Comparison of ENCODE assay signal across 1 cellular context in genomic region chr17:42744283-42744805, GRCh38.
TF ChIP-seq lines count a peak whose summit lies in the region.

No MANE protein-coding gene starts in this region.

TF ChIP-seq in GM12878, 131 proteins besides CTCF, POLR2A, EP300 and RAD21 (continues in another document):
- TF ChIP-seq TARDBP (IDR thresholded peaks at IDR 0.05; ENCODE audit: borderline replicate concordance) (no peak), RFX5 (IDR thresholded peaks at IDR 0.05; ENCODE audit: low read depth, low read length) (no peak), BCL11A (IDR thresholded peaks at IDR 0.05; ENCODE audit: low read depth, low read length) (no peak), NR2C2 (IDR thresholded peaks at IDR 0.05; ENCODE audit: borderline replicate concordance, control insufficient read depth, insufficient read length, low read depth) (no peak), IKZF1 (conservative IDR thresholded peaks at IDR 0.05) (no peak), JUND (IDR thresholded peaks at IDR 0.05; ENCODE audit: low read depth, low read length) (no peak), ZNF217 (IDR thresholded peaks at IDR 0.05) (no peak), NFIC (IDR thresholded peaks at IDR 0.05; ENCODE audit: low read depth, low read length) (no peak), POLR2AphosphoS2 (IDR thresholded peaks at IDR 0.05; ENCODE audit: low read depth, low read length) (no peak), CBX5 (IDR thresholded peaks at IDR 0.05; ENCODE audit: low read depth) (no peak), FOXK2 (IDR thresholded peaks at IDR 0.05) (no peak), ZBTB4 (CRISPR knock-in tag; IDR thresholded peaks at IDR 0.05) (no peak), LARP7 (IDR thresholded peaks at IDR 0.05) (no peak), CREM (IDR thresholded peaks at IDR 0.05; ENCODE audit: low read depth) (0 out of 2 replicates have a peak, but pooled peaks have one; percentile 14), MAX (IDR thresholded peaks at IDR 0.05; ENCODE audit: low read depth, low read length) (no peak), EZH2 (IDR thresholded peaks at IDR 0.05; ENCODE audit: borderline replicate concordance, control insufficient read depth, low read depth, low read length) (no peak), CHD4 (IDR thresholded peaks at IDR 0.05) (no peak), HCFC1 (IDR thresholded peaks at IDR 0.05; ENCODE audit: low read length) (no peak), FOS (IDR thresholded peaks at IDR 0.05; ENCODE audit: borderline replicate concordance, extremely low read depth, insufficient read length) (no peak), MEF2B (IDR thresholded peaks at IDR 0.05; ENCODE audit: partially characterized antibody, poor library complexity, severe bottlenecking) (no peak), BHLHE40 (IDR thresholded peaks at IDR 0.05; ENCODE audit: borderline replicate concordance in 1 of 2, low read depth in 2 of 2, low read length in 1 of 2) (peak; percentile 97 to 98), PRDM15 (CRISPR knock-in tag; IDR thresholded peaks at IDR 0.05) (no peak), NRF1 (conservative IDR thresholded peaks at IDR 0.05; ENCODE audit: low read depth, low read length) (peak; percentile 33; the same call in 1 of the 2 replicates), SMC3 (IDR thresholded peaks at IDR 0.05; ENCODE audit: borderline replicate concordance, low read length) (no peak), ZBTB11 (CRISPR knock-in tag; IDR thresholded peaks at IDR 0.05) (no peak), CUX1 (IDR thresholded peaks at IDR 0.05; ENCODE audit: insufficient replicate concordance, low read depth, low read length) (no peak), SIN3A (IDR thresholded peaks at IDR 0.05; ENCODE audit: low read depth, low read length) (peak; percentile 56; the same call in 1 of the 2 replicates), HDAC6 (IDR thresholded peaks at IDR 0.05; ENCODE audit: unreplicated experiment) (no peak), SMAD5 (IDR thresholded peaks at IDR 0.05; ENCODE audit: low read depth) (no peak), NR2F1 (conservative IDR thresholded peaks at IDR 0.05) (0 out of 2 replicates have a peak, but pooled peaks have one; percentile 18), MLLT1 (IDR thresholded peaks at IDR 0.05) (no peak), KLF5 (IDR thresholded peaks at IDR 0.05; ENCODE audit: partially characterized antibody) (no peak), ASH2L (IDR thresholded peaks at IDR 0.05; ENCODE audit: borderline replicate concordance, low read depth) (no peak), CHD2 (IDR thresholded peaks at IDR 0.05; ENCODE audit: borderline replicate concordance, low read depth, low read length) (no peak), USF1 (IDR thresholded peaks at IDR 0.05; ENCODE audit: borderline replicate concordance, extremely low read length, insufficient read depth, low read depth, low read length) (peak; percentile 35), NR2C1 (IDR thresholded peaks at IDR 0.05) (no peak), MYB (IDR thresholded peaks at IDR 0.05; ENCODE audit: borderline replicate concordance, low read depth, low read length) (no peak), ZNF384 (IDR thresholded peaks at IDR 0.05; ENCODE audit: borderline replicate concordance, low read depth, low read length) (no peak), ZNF274 (IDR thresholded peaks at IDR 0.05; ENCODE audit: insufficient read depth, insufficient read length) (no peak)
